22 cellular contexts compared by ENCODE assay signal in genomic region chr17:20159406-20160075, GRCh38.
"Had no signal": no experiment of that assay in that cellular context is flagged by ENCODE, and none has a peak within 500 bp of the region (broad histone marks: within the 10 kb centered on the region; RNA-seq: fewer than 3 reads in every experiment).

No MANE protein-coding gene starts in this region.

- H3K4me1 ChIP-seq: testis had no signal

- H3K9me3 ChIP-seq: gastroesophageal sphincter, heart right ventricle, ovary, psoas muscle, stomach, testis, upper lobe of left lung had no signal

- DNase-seq: activated B cell treated with CpG ODN at 0.5 μM for 24 hours; activated CD4-positive, alpha-beta memory T cell treated with anti-CD3 and anti-CD28 coated beads, Interleukin-2, amount 10 ng/mL, durations not matched to agents 7 days and 5 days; activated CD4-positive, alpha-beta T cell treated with anti-CD3 and anti-CD28 coated beads for 4 hours; activated naive CD4-positive, alpha-beta T cell treated with anti-CD3 and anti-CD28 coated beads for 36 hours; activated naive CD8-positive, alpha-beta T cell treated with anti-CD3 and anti-CD28 coated beads, Interleukin-2, amount 50 U/mL, for 24 hours; activated T-cell treated with anti-CD3 and anti-CD28 coated beads, Interleukin-2, amount 50 U/mL, for 1 hour; aorta; brain microvascular endothelial cell; heart right ventricle; left ventricle myocardium superior; naive B cell; ovary; psoas muscle; stimulated activated CD4-positive, alpha-beta T cell treated with anti-CD3 and anti-CD28 coated beads, Interleukin-4, amount 100 ng/mL, for 24 hours; stomach; T-cell; testis; upper lobe of left lung had no signal

- H3K27me3 ChIP-seq: brain microvascular endothelial cell, ovary, testis had no signal

- H3K4me3 ChIP-seq: coronary artery, gastroesophageal sphincter, heart right ventricle, ovary, psoas muscle, stomach, testis, upper lobe of left lung had no signal

- ATAC-seq: activated naive CD8-positive, alpha-beta T cell treated with anti-CD3 and anti-CD28 coated beads, Interleukin-2, amount 50 U/mL, for 24 hours; gastroesophageal sphincter; heart right ventricle; left ventricle myocardium superior; psoas muscle; sciatic nerve; stimulated activated effector memory CD8-positive, alpha-beta T cell treated with anti-CD3 and anti-CD28 coated beads, Interleukin-12 subunit alpha, Interleukin-12 subunit beta, amount 100 ng/mL, for 72 hours; T-cell had no signal

- H3K36me3 ChIP-seq: brain microvascular endothelial cell, gastroesophageal sphincter, ovary, stomach, upper lobe of left lung had no signal

- H3K27ac ChIP-seq: brain microvascular endothelial cell, coronary artery, gastroesophageal sphincter, heart right ventricle, ovary, psoas muscle, stomach, testis, upper lobe of left lung had no signal
